7 cellular contexts compared by ENCODE assay signal in genomic region chr3:2504912-2505311, GRCh38.
"Had no signal": no experiment of that assay in that cellular context is flagged by ENCODE, and none has a peak within 500 bp of the region (broad histone marks: within the 10 kb centered on the region; RNA-seq: fewer than 3 reads in every experiment).

No MANE protein-coding gene starts in this region.

- ATAC-seq: GM23338, HepG2 had no signal

- FAIRE-seq: H1, H54, HepG2 had no signal

- H3K4me3 ChIP-seq: GM23338 had no signal

- H2AFZ ChIP-seq: GM23338 had no signal

- H3K4me2 ChIP-seq: GM23338 had no signal

- H3K27ac ChIP-seq: HL-60 had no signal

- DNase-seq: H9, HCEC 1CT had no signal
